Comparison of ENCODE assay signal across 19 cellular contexts in genomic region chr12:65896743-65897142, GRCh38.
DNase-seq lines count a peak whose midpoint lies in the region; ATAC-seq, FAIRE-seq and TF ChIP-seq lines count a peak whose summit lies in the region.
"Had no signal": no experiment of that assay in that cellular context is flagged by ENCODE, and none has a peak within 500 bp of the region (broad histone marks: within the 10 kb centered on the region; RNA-seq: fewer than 3 reads in every experiment).

No MANE protein-coding gene starts in this region.

- H4K20me1 ChIP-seq in HepG2 (ENCODE audit: insufficient read depth, low read length) (no peaks in the 10 kb centered on the region), H1 (replicated peaks in 1 of 2; ENCODE audit: control insufficient read depth in 1 of 2, insufficient read depth in 2 of 2, low read length in 2 of 2) (no peaks in the 10 kb centered on the region)

- H3K27me3 Mint-ChIP-seq in nephron progenitor cell (ENCODE audit: low read depth, poor library complexity) = peaks cover 2% of the 10 kb centered on the region

- FAIRE-seq in HepG2 (lab: Jason Lieb, UNC) = peak; percentile 26
- no peak for FAIRE-seq in H1 (lab: Jason Lieb, UNC)
- FAIRE-seq: GM18507 had no signal

- H4K8ac ChIP-seq in H1 (ENCODE audit: extremely low read depth, insufficient read depth, low read length) = no peak overlapping the region

- peak overlapping the region; percentile 100 for H2BK120ac ChIP-seq in H1 (replicated peaks; ENCODE audit: low read depth, low read length)

- ATAC-seq in HepG2 (no peak), right lobe of liver (no peak), GM21390 (IDR thresholded peaks at IDR 0.05; ENCODE audit: unreplicated experiment) (no peak), GM19455 (IDR thresholded peaks at IDR 0.05; ENCODE audit: unreplicated experiment) (no peak), HG03457 (IDR thresholded peaks at IDR 0.05; ENCODE audit: unreplicated experiment) (no peak)
- ATAC-seq: activated T-cell treated with anti-CD3 and anti-CD28 coated beads, Interleukin-2, amount 50 U/mL, for 4 hours had no signal

- H3K27ac ChIP-seq in HepG2 (ENCODE audit: extremely low read length, insufficient read depth, low read length) (peak overlapping the region; percentile 92), right lobe of liver (no peak overlapping the region), H1 (ENCODE audit: low read depth, low read length) (peak overlapping the region; percentile 89)
- H3K27ac ChIP-seq: testis had no signal

- DNase-seq in HepG2 (ENCODE audit: low spot score) (no peak), right lobe of liver (no peak), H1 (ENCODE audit: low read depth in 1 of 2, low spot score in 2 of 2) (no peak), nephron progenitor cell (no peak), NCI-H2227 treated with DMSO at 0.1 percent for 48 hours (lab: John Stamatoyannopoulos, UW) (no peak)
- DNase-seq: activated CD4-positive, alpha-beta memory T cell treated with anti-CD3 and anti-CD28 coated beads for 36 hours; activated naive CD4-positive, alpha-beta T cell treated with anti-CD3 and anti-CD28 coated beads, Interleukin-2, amount 50 U/mL, for 16 hours; activated T-cell treated with anti-CD3 and anti-CD28 coated beads, Interleukin-2, amount 50 U/mL, for 4 hours; DMS79 treated with DMSO at 0.1 percent for 48 hours; effector CD8-positive, alpha-beta T cell; hypothalamus; RPMI8226; testis had no signal

- H3K9me3 Mint-ChIP-seq in nephron progenitor cell = peaks cover 4% of the 10 kb centered on the region
- H3K9me3 Mint-ChIP-seq: activated CD4-positive, alpha-beta memory T cell treated with anti-CD3 and anti-CD28 coated beads for 36 hours; activated T-cell treated with anti-CD3 and anti-CD28 coated beads, Interleukin-2, amount 50 U/mL, for 4 hours; CD14-positive monocyte had no signal

- H2AFZ ChIP-seq in HepG2 (ENCODE audit: low read length) = no peak overlapping the region
- H2AFZ ChIP-seq in H1 (ENCODE audit: low read length) = no peak overlapping the region

- WGBS in HepG2 (ENCODE audit: low lambda C conversion rate) = 31% methylated on average over 2 of the region's 2 CpGs
- WGBS in right lobe of liver (ENCODE audit: insufficient coverage, low coverage, low lambda C conversion rate, missing lambda C conversion rate) = 70% methylated on average over 2 of the region's 2 CpGs
- 3% methylated on average over 2 of the region's 2 CpGs; no CpG with 5 or more reads in 1 of the 2 experiments for WGBS in H1 (ENCODE audit: extremely low coverage in 1 of 2, insufficient coverage in 1 of 2, insufficient read length in 1 of 2, insufficient replicate concordance in 2 of 2, low coverage in 1 of 2, low lambda C conversion rate in 2 of 2, missing lambda C conversion rate in 1 of 2), 2 experiments

- H3K79me1 ChIP-seq in H1 (ENCODE audit: low read depth, low read length) = peaks cover 2% of the 10 kb centered on the region; the same call in 1 of the 2 replicates

- peak overlapping the region; percentile 94; the same call in 1 of the 2 replicates for H2BK12ac ChIP-seq in H1 (ENCODE audit: low read depth, low read length)

- peak overlapping the region; percentile 85 for H3K4me2 ChIP-seq in HepG2 (ENCODE audit: low read depth, low read length)
- H3K4me2 ChIP-seq in H1 (ENCODE audit: insufficient read depth in 1 of 2, low read depth in 2 of 2, low read length in 2 of 2) = peak overlapping the region; percentile 65 to 79

- in situ Hi-C loops in HepG2 (cut with HindIII; ENCODE audit: extremely low pct_ligation_motif_present, low pct_unique_long_range_greater_than_20kb) = no loop called here

- H3K36me3 ChIP-seq in HepG2 (replicated peaks in 1 of 2; ENCODE audit: control insufficient read depth in 1 of 2, insufficient read depth in 2 of 2, low read length in 2 of 2) (no peaks in the 10 kb centered on the region; a peak in 2 of 5 replicates), right lobe of liver (no peaks in the 10 kb centered on the region), H1 (ENCODE audit: control insufficient read depth in 2 of 4, insufficient read depth in 4 of 4, low read length in 3 of 4) (peaks cover 0 to 3% (median 1%) of the 10 kb centered on the region in 4 experiments; a peak in 2 of 8 replicates)
- H3K36me3 ChIP-seq: cardiac muscle cell had no signal

- no peak for TF ChIP-seq POLR2A in HepG2 (IDR thresholded peaks at IDR 0.05; ENCODE audit: insufficient read depth in 1 of 2, low read depth in 2 of 2, low read length in 2 of 2)
- no peak for TF ChIP-seq POLR2A in right lobe of liver (IDR thresholded peaks at IDR 0.05)
- TF ChIP-seq POLR2A in H1 (IDR thresholded peaks at IDR 0.05; ENCODE audit: control extremely low read depth in 1 of 2, low read depth in 2 of 2, low read length in 2 of 2) = no peak

- peak overlapping the region; percentile 94; the same call in 1 of the 2 replicates for H3K18ac ChIP-seq in H1 (ENCODE audit: extremely low read depth, low read length)

- POLR2A ChIA-PET in HepG2 (lab: Yijun Ruan, JAX) = interaction anchor here (1.4 to 2.8 kb wide), 9 partner anchors 15 to 152 kb away, joined by 3 to 27 read pairs (median 5); no protein-coding TSS in a partner anchor
- POLR2A ChIA-PET in H1 (lab: Charles Lee; ENCODE audit: partially characterized antibody) = interaction anchor here (0.6 to 1.9 kb wide), 9 partner anchors 10 to 155 kb away, joined by 3 to 4 read pairs (median 3); partner anchors contain the start of gene HMGA2

- peaks cover 74% of the 10 kb centered on the region for H3K79me2 ChIP-seq in HepG2 (ENCODE audit: insufficient read depth, low read length)
- H3K79me2 ChIP-seq in H1 (ENCODE audit: control insufficient read depth in 1 of 2, insufficient read depth in 2 of 2, low read length in 2 of 2) = peaks cover 0 to 49% of the 10 kb centered on the region in 2 experiments; a peak in 2 of 4 replicates

- no peak for TF ChIP-seq RAD21 in HepG2 (CRISPR knock-in tag; IDR thresholded peaks at IDR 0.05)
- no peak for TF ChIP-seq RAD21 in H1 (IDR thresholded peaks at IDR 0.05 in 1 of 2, conservative IDR thresholded peaks at IDR 0.05 in 1 of 2; ENCODE audit: low read depth in 2 of 2, low read length in 2 of 2)

- H3K27me3 ChIP-seq in HepG2 (ENCODE audit: control insufficient read depth in 1 of 2, insufficient read depth in 2 of 2, low read length in 2 of 2) (no peaks in the 10 kb centered on the region), right lobe of liver (no peaks in the 10 kb centered on the region), H1 (replicated peaks in 1 of 4; ENCODE audit: control insufficient read depth in 3 of 4, extremely low read depth in 1 of 4, insufficient read depth in 3 of 4, low read length in 3 of 4) (no peaks in the 10 kb centered on the region)
- H3K27me3 ChIP-seq: cardiac muscle cell, testis had no signal

- TF ChIP-seq EP300 in HepG2 (IDR thresholded peaks at IDR 0.05; ENCODE audit: low read depth in 2 of 2, low read length in 2 of 2) = no peak
- no peak for TF ChIP-seq EP300 in HepG2 (CRISPR knock-in tag; IDR thresholded peaks at IDR 0.05; ENCODE audit: borderline replicate concordance)
- no peak for TF ChIP-seq EP300 in H1 (IDR thresholded peaks at IDR 0.05; ENCODE audit: borderline replicate concordance in 1 of 2, low read depth in 2 of 2, low read length in 2 of 2)

- peak overlapping the region; percentile 98 for H3K27ac Mint-ChIP-seq in nephron progenitor cell
- H3K27ac Mint-ChIP-seq: activated CD4-positive, alpha-beta memory T cell treated with anti-CD3 and anti-CD28 coated beads for 36 hours had no signal

- peaks cover 46% of the 10 kb centered on the region for H3K36me3 Mint-ChIP-seq in nephron progenitor cell (ENCODE audit: low read depth)
- H3K36me3 Mint-ChIP-seq: activated CD4-positive, alpha-beta memory T cell treated with anti-CD3 and anti-CD28 coated beads for 36 hours; CD14-positive monocyte had no signal

- peak overlapping the region; percentile 93 for H3K56ac ChIP-seq in H1 (replicated peaks; ENCODE audit: insufficient read length, low read depth, low read length)

- peak overlapping the region; percentile 97 for H4K5ac ChIP-seq in H1 (ENCODE audit: insufficient read length, low read depth, low read length)

- H3K23me2 ChIP-seq in H1 (ENCODE audit: low read depth, low read length) = no peaks in the 10 kb centered on the region

- H2BK20ac ChIP-seq in H1 (ENCODE audit: low read length) = peak overlapping the region; percentile 98; the same call in 1 of the 2 replicates

- peaks cover 90% of the 10 kb centered on the region for H3K4me1 ChIP-seq in HepG2 (ENCODE audit: insufficient read depth, low read length)
- H3K4me1 ChIP-seq in right lobe of liver = peaks cover 0 to 8% (median 0%) of the 10 kb centered on the region in 4 donors
- H3K4me1 ChIP-seq in H1 (replicated peaks in 1 of 4; ENCODE audit: control insufficient read depth in 3 of 4, insufficient read depth in 4 of 4, low read length in 3 of 4) = peaks cover 2 to 54% (median 40%) of the 10 kb centered on the region in 4 experiments

- intact Hi-C loops in HepG2 (cut with micrococcal nuclease; ENCODE audit: unreplicated experiment) = loop anchor here (1.0 to 5.0 kb wide), 4 partner anchors 34 to 86 kb away; no protein-coding TSS in a partner anchor
- intact Hi-C loops in right lobe of liver (cut with DNase I) = no loop called here

- peak overlapping the region; percentile 99 for H2BK5ac ChIP-seq in H1 (ENCODE audit: low read depth, low read length)

- H3K4ac ChIP-seq in H1 (replicated peaks; ENCODE audit: insufficient read length, low read depth, low read length) = peak overlapping the region; percentile 95

- H3K23ac ChIP-seq in H1 (ENCODE audit: insufficient read length) = no peak overlapping the region

- peak overlapping the region; percentile 99; the same call in 1 of the 2 replicates for H2AK5ac ChIP-seq in H1 (ENCODE audit: low read depth, low read length)

- peak overlapping the region; percentile 78 for H3K9ac ChIP-seq in HepG2 (ENCODE audit: insufficient read depth, low read depth, low read length)
- peak overlapping the region in 1 of 4 experiments; percentile 46; a peak in 2 of 7 replicates for H3K9ac ChIP-seq in H1 (replicated peaks in 1 of 4; ENCODE audit: extremely low read depth in 1 of 4, low read depth in 3 of 4, low read length in 3 of 4)

- no peak for TF ChIP-seq CTCF in HepG2 (CRISPR knock-in tag; IDR thresholded peaks at IDR 0.05)
- no peak for TF ChIP-seq CTCF in right lobe of liver (IDR thresholded peaks at IDR 0.05)
- TF ChIP-seq CTCF in H1 (IDR thresholded peaks at IDR 0.05; ENCODE audit: control extremely low read depth in 1 of 3, insufficient read depth in 1 of 3, low read depth in 1 of 3, low read length in 3 of 3) = no peak
- no peak for TF ChIP-seq CTCF in nephron progenitor cell (IDR thresholded peaks at IDR 0.05)

- TSS peak; percentile 58 for BruUV-seq in HepG2 (replicated peaks; lab: Mats Ljungman, UMichigan)

- H3K4me1 Mint-ChIP-seq in nephron progenitor cell = peaks cover 79% of the 10 kb centered on the region

- H3K4me3 Mint-ChIP-seq in nephron progenitor cell = peak overlapping the region; percentile 62
- H3K4me3 Mint-ChIP-seq: activated CD4-positive, alpha-beta memory T cell treated with anti-CD3 and anti-CD28 coated beads for 36 hours; activated T-cell treated with anti-CD3 and anti-CD28 coated beads, Interleukin-2, amount 50 U/mL, for 4 hours; CD14-positive monocyte had no signal

- peak overlapping the region; percentile 98 for H4K91ac ChIP-seq in H1 (replicated peaks; ENCODE audit: insufficient read length, low read length)

- peak overlapping the region; percentile 13 to 60 (median 39); a peak in 5 of 6 replicates for H3K4me3 ChIP-seq in HepG2 (replicated peaks in 1 of 3; ENCODE audit: insufficient read depth in 1 of 3, low read depth in 2 of 3, low read length in 3 of 3)
- no peak overlapping the region for H3K4me3 ChIP-seq in right lobe of liver
- H3K4me3 ChIP-seq in H1 (ENCODE audit: extremely low read depth in 1 of 4, insufficient read depth in 2 of 4, low read depth in 3 of 4, low read length in 4 of 4) = peak overlapping the region in 3 of 4 experiments; percentile 3 to 51 (median 18); a peak in 4 of 8 replicates
- H3K4me3 ChIP-seq: cardiac muscle cell, testis had no signal

- no peak overlapping the region for H3K14ac ChIP-seq in H1 (ENCODE audit: insufficient read length)

- H2BK15ac ChIP-seq in H1 (ENCODE audit: low read length) = no peak overlapping the region

- CTCF ChIA-PET in HepG2 (lab: Yijun Ruan, JAX; ENCODE audit: low intra/inter-chr PET ratio, low total read pairs) (no interaction called here), H1 (lab: Charles Lee; ENCODE audit: partially characterized antibody) (no interaction called here)

- H3K9me3 ChIP-seq in HepG2 (ENCODE audit: low read length) (no peaks in the 10 kb centered on the region), right lobe of liver (no peaks in the 10 kb centered on the region), H1 (ENCODE audit: insufficient read depth in 2 of 2, low read depth in 1 of 2, low read length in 1 of 2) (no peaks in the 10 kb centered on the region)
- H3K9me3 ChIP-seq: testis had no signal

Comparison
In these comparisons a context has a peak if more than half of its experiments do, and no peak if none do; other contexts are left out.
1. H3K27ac ChIP-seq: peak in HepG2 (single experiment) and H1 (single experiment); none in right lobe of liver (0 of 3).
2. H3K4me3 ChIP-seq: peak in HepG2 (3 of 3) and H1 (3 of 4); none in right lobe of liver (0 of 3).